8 cellular contexts compared by ENCODE assay signal in the genomic region with DNA sequence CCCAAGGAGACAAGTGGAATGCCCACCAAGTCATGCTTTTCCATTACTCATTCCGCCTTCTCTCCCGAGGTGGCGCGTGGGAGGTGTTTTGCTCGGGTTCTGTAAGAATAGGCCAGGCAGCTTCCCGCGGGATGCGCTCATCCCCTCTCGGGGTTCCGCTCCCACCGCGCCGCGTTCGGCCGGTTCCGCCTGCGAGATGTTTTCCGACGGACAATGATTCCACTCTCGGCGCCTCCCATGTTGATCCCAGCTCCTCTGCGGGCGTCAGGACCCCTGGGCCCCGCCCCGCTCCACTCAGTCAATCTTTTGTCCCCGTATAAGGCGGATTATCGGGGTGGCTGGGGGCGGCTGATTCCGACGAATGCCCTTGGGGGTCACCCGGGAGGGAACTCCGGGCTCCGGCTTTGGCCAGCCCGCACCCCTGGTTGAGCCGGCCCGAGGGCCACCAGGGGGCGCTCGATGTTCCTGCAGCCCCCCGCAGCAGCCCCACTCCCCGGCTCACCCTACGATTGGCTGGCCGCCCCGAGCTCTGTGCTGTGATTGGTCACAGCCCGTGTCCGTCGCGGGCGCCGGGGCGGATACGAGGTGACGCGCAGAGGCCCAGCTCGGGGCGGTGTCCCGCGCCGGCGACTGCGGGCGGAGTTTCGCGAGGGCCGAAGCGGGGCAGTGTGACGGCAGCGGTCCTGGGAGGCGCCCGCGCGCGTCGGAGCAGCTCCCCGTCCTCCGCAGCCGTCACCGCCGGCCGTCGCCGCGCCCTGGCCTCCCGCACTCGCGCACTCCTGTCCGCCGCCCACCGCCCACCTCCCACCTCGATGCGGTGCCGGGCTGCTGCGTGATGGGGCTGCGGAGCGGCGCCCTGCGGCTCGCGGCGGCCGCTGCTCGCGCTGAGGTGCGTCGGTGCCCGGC.
DNase-seq lines count a peak whose midpoint lies in the region; ATAC-seq and TF ChIP-seq lines count a peak whose summit lies in the region.

A gene with protein sequence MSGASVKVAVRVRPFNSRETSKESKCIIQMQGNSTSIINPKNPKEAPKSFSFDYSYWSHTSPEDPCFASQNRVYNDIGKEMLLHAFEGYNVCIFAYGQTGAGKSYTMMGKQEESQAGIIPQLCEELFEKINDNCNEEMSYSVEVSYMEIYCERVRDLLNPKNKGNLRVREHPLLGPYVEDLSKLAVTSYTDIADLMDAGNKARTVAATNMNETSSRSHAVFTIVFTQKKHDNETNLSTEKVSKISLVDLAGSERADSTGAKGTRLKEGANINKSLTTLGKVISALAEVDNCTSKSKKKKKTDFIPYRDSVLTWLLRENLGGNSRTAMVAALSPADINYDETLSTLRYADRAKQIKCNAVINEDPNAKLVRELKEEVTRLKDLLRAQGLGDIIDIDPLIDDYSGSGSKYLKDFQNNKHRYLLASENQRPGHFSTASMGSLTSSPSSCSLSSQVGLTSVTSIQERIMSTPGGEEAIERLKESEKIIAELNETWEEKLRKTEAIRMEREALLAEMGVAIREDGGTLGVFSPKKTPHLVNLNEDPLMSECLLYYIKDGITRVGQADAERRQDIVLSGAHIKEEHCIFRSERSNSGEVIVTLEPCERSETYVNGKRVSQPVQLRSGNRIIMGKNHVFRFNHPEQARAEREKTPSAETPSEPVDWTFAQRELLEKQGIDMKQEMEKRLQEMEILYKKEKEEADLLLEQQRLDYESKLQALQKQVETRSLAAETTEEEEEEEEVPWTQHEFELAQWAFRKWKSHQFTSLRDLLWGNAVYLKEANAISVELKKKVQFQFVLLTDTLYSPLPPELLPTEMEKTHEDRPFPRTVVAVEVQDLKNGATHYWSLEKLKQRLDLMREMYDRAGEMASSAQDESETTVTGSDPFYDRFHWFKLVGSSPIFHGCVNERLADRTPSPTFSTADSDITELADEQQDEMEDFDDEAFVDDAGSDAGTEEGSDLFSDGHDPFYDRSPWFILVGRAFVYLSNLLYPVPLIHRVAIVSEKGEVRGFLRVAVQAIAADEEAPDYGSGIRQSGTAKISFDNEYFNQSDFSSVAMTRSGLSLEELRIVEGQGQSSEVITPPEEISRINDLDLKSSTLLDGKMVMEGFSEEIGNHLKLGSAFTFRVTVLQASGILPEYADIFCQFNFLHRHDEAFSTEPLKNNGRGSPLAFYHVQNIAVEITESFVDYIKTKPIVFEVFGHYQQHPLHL (N-terminal part only) (plus strand): TSS at position 666 of the 906 bp plus-strand sequence. CDS start 21,759 bp downstream, outside the sequence.

- H3K9me3 Mint-ChIP-seq in central memory CD8-positive, alpha-beta T cell: no peaks in the 10 kb centered on the region

- peak; percentile 85 for TF ChIP-seq CTCF in AG09319 (IDR thresholded peaks at IDR 0.05; ENCODE audit: low read depth, low read length)

- peak within 1 kb of the TSS; percentile 81 for H3K27ac Mint-ChIP-seq in central memory CD8-positive, alpha-beta T cell (ENCODE audit: low read depth)

- DNase-seq in AG09319 (ENCODE audit: extremely low read depth, low read depth): peak; percentile 98
- peak; percentile 80 for DNase-seq in NCI-H345 treated with DMSO at 0.1 percent for 48 hours (lab: John Stamatoyannopoulos, UW; ENCODE audit: unreplicated experiment)
- peak; percentile 95 for DNase-seq in activated CD4-positive, CD25-positive, alpha-beta regulatory T cell treated with anti-CD3 and anti-CD28 coated beads, Interleukin-2, amount 50 U/mL, for 16 hours (ENCODE audit: low read depth, low spot score)
- DNase-seq in central memory CD8-positive, alpha-beta T cell (ENCODE audit: low spot score in 2 of 2): peak; percentile 91 to 95
- DNase-seq in islet precursor cell: peak; percentile 99
- peak; percentile 91 to 96 (median 92) for DNase-seq in stimulated activated CD4-positive, alpha-beta T cell treated with anti-CD3 and anti-CD28 coated beads, Interleukin-12 subunit alpha, Interleukin-12 subunit beta, amount 100 ng/mL, for 48 hours (ENCODE audit: low read depth in 2 of 3, low spot score in 1 of 3)

- H3K27me3 Mint-ChIP-seq in central memory CD8-positive, alpha-beta T cell: no peaks in the 10 kb centered on the region

- H3K4me3 Mint-ChIP-seq in central memory CD8-positive, alpha-beta T cell: peak within 1 kb of the TSS; percentile 87

- peaks cover 7% of the 10 kb centered on the region for H3K36me3 Mint-ChIP-seq in central memory CD8-positive, alpha-beta T cell (ENCODE audit: insufficient read depth)

- peaks cover 27% of the 10 kb centered on the region for H3K4me1 Mint-ChIP-seq in central memory CD8-positive, alpha-beta T cell

- TF ChIP-seq POLR2A in GM18951 (IDR thresholded peaks at IDR 0.05; ENCODE audit: extremely low read depth, insufficient read depth, insufficient read length): peak; percentile 74

- in situ Hi-C loops in GM18951 (cut with MboI; ENCODE audit: low sequenced_read_pairs, unreplicated experiment): no loop called here

- peak; percentile 93 for ATAC-seq in HG03196 (IDR thresholded peaks at IDR 0.05; ENCODE audit: unreplicated experiment)
- ATAC-seq in central memory CD8-positive, alpha-beta T cell (replicated peaks; ENCODE audit: extremely low read depth, poor library complexity, severe bottlenecking): peak; percentile 99

Comparison
In these comparisons a context has a peak if more than half of its experiments do, and no peak if none do; other contexts are left out.
1. Peak in every context shown above with its lines: DNase-seq and ATAC-seq.